ENCODE assay signal across 8 cellular contexts in the genomic region with DNA sequence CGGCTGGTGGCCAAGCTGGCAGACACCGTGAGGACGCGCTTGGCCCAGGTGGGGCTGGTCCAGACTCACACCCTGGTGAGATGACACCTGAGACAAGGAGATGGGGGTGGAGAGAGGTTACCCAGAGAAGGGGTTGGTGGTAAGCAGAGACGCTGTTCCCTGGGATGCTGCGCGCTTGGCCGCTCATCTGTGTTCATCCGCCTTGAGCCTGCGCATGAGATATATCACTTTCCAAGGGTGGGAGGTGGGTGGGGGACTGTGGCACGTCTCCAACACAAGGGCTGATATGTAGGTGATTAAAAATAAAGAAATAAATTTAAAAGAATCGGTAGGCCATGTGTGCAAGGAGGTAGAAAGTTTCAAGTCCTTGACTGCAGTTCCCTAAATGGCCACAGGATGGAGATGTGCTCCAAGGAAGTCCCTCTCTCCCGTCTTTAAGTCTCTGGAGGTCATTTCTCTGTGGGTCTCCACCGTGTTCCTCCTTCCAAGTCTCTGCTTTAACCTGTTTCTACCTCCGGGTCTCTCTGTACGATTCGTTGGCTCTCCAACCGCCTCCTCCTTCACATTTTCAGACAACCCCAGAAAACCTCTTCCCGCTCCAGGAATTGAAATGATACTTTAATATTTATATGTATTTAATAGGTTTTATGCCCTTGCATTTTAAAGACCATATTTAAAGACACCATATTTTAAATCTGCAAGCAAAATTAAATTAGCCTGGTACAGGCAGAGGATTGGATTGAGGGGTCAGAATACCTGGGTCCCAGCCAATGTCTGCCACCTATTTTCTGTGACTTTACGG. TPM values are rescaled to one million over a fixed set of nuclear protein-coding genes. Genes with fewer than 3 reads are reported as not detected.
DNase-seq lines count a peak whose midpoint lies in the region; ATAC-seq and TF ChIP-seq lines count a peak whose summit lies in the region.

No MANE protein-coding gene starts in this region.

- H3K4me1 ChIP-seq in BLaER1 (peaks cover 54% of the 10 kb centered on the region), lower lobe of right lung (no peaks in the 10 kb centered on the region)

- H3K4me3 Mint-ChIP-seq in HFFc6 = peak overlapping the region; percentile 38
- no peak overlapping the region for H3K4me3 Mint-ChIP-seq in activated CD4-positive, alpha-beta T cell treated with anti-CD3 and anti-CD28 coated beads, Interleukin-2, amount 10 ng/mL, durations not matched to agents 24 days and 14 days

- peaks cover 27% of the 10 kb centered on the region for H4K20me1 ChIP-seq in BLaER1

- ATAC-seq in lower lobe of right lung (peak; percentile 74 to 77), HG03439 (IDR thresholded peaks at IDR 0.05; ENCODE audit: unreplicated experiment) (no peak)

- H3K36me3 Mint-ChIP-seq in HFFc6 (ENCODE audit: low read depth) = no peaks in the 10 kb centered on the region
- no peaks in the 10 kb centered on the region for H3K36me3 Mint-ChIP-seq in activated CD4-positive, alpha-beta T cell treated with anti-CD3 and anti-CD28 coated beads, Interleukin-2, amount 10 ng/mL, durations not matched to agents 24 days and 14 days (ENCODE audit: low read depth)

- H3K9ac ChIP-seq in BLaER1 = peak overlapping the region; percentile 97

- peak overlapping the region; percentile 99 for H3K4me2 ChIP-seq in BLaER1

- peak overlapping the region; percentile 99 for H3K27ac ChIP-seq in BLaER1
- no peak overlapping the region for H3K27ac ChIP-seq in coronary artery
- no peak overlapping the region for H3K27ac ChIP-seq in lower lobe of right lung

- TF ChIP-seq CTCF in HFFc6 (IDR thresholded peaks at IDR 0.05) (peak; percentile 96), coronary artery (IDR thresholded peaks at IDR 0.05) (peak; percentile 92), lower lobe of right lung (IDR thresholded peaks at IDR 0.05) (peak; percentile 90)

- H3K27ac Mint-ChIP-seq in HFFc6 = no peak overlapping the region
- H3K27ac Mint-ChIP-seq in activated CD4-positive, alpha-beta T cell treated with anti-CD3 and anti-CD28 coated beads, Interleukin-2, amount 10 ng/mL, durations not matched to agents 24 days and 14 days = peak overlapping the region; percentile 34

- H3K4me3 ChIP-seq in BLaER1 = peak overlapping the region; percentile 71
- no peak overlapping the region for H3K4me3 ChIP-seq in coronary artery
- H3K4me3 ChIP-seq in lower lobe of right lung = no peak overlapping the region

- peaks cover 36% of the 10 kb centered on the region for H3K36me3 ChIP-seq in BLaER1
- H3K36me3 ChIP-seq in lower lobe of right lung = no peaks in the 10 kb centered on the region

- H3K9me3 ChIP-seq in BLaER1 = no peaks in the 10 kb centered on the region
- H3K9me3 ChIP-seq in lower lobe of right lung = no peaks in the 10 kb centered on the region

- DNase-seq in HFFc6 (peak; percentile 67), NCI-H526 treated with DMSO at 0.1 percent for 48 hours (lab: John Stamatoyannopoulos, UW) (peak; percentile 88), coronary artery (ENCODE audit: low spot score) (no peak), lower lobe of right lung (no peak)
- peak; percentile 93 for DNase-seq in activated CD4-positive, alpha-beta T cell treated with anti-CD3 and anti-CD28 coated beads, Interleukin-2, amount 10 ng/mL, durations not matched to agents 24 days and 14 days
- peak; percentile 71 for DNase-seq in stimulated activated CD8-positive, alpha-beta memory T cell treated with anti-CD3 and anti-CD28 coated beads, Interleukin-15, amount 100 ng/mL, for 1 hour (ENCODE audit: low read depth)

- H3K27me3 ChIP-seq in BLaER1 = no peaks in the 10 kb centered on the region
- no peaks in the 10 kb centered on the region for H3K27me3 ChIP-seq in lower lobe of right lung (ENCODE audit: low read depth)

- H3K27me3 Mint-ChIP-seq in HFFc6 (ENCODE audit: insufficient read depth) = peaks cover 8% of the 10 kb centered on the region
- H3K27me3 Mint-ChIP-seq in activated CD4-positive, alpha-beta T cell treated with anti-CD3 and anti-CD28 coated beads, Interleukin-2, amount 10 ng/mL, durations not matched to agents 24 days and 14 days = no peaks in the 10 kb centered on the region

- intact Hi-C loops in activated CD4-positive, alpha-beta T cell treated with anti-CD3 and anti-CD28 coated beads, Interleukin-2, amount 10 ng/mL, durations not matched to agents 24 days and 14 days (cut with micrococcal nuclease) = loop anchor here (1.0 kb wide), 2 partner anchors 24 to 128 kb away; no protein-coding TSS in a partner anchor
- intact Hi-C loops in lower lobe of right lung (cut with DNase I) = no loop called here

- H3K4me1 Mint-ChIP-seq in HFFc6 (ENCODE audit: low read depth) = no peaks in the 10 kb centered on the region
- peaks cover 13% of the 10 kb centered on the region for H3K4me1 Mint-ChIP-seq in activated CD4-positive, alpha-beta T cell treated with anti-CD3 and anti-CD28 coated beads, Interleukin-2, amount 10 ng/mL, durations not matched to agents 24 days and 14 days

- no peaks in the 10 kb centered on the region for H3K9me3 Mint-ChIP-seq in HFFc6
- H3K9me3 Mint-ChIP-seq in activated CD4-positive, alpha-beta T cell treated with anti-CD3 and anti-CD28 coated beads, Interleukin-2, amount 10 ng/mL, durations not matched to agents 24 days and 14 days = no peaks in the 10 kb centered on the region

RNA-seq across cellular contexts. Expression of gene TTC24, which starts 4.5 kb away (rescaled TPM):
- total RNA-seq in HFFc6 (2021; fragmentation: NEBNext Ultra II Directional; extraction: Animal tissue kit (Norgen Biotek cat#: 25700)) = not detected
- total RNA-seq in activated CD4-positive, alpha-beta T cell treated with anti-CD3 and anti-CD28 coated beads, Interleukin-2, amount 10 ng/mL, durations not matched to agents 24 days and 14 days = 4.6 and 5.4 TPM in 2 replicates
- not detected for total RNA-seq in lower lobe of right lung

RNA-seq across cellular contexts. Expression of gene NAXE, which starts 7.6 kb away (rescaled TPM):
- 10 to 100 TPM; 73.9 to 83.9 (median 76.7) TPM for total RNA-seq in HFFc6 (2021; fragmentation: NEBNext Ultra II Directional; extraction: Animal tissue kit (Norgen Biotek cat#: 25700))
- 84.1 and 90.2 TPM in 2 replicates for total RNA-seq in activated CD4-positive, alpha-beta T cell treated with anti-CD3 and anti-CD28 coated beads, Interleukin-2, amount 10 ng/mL, durations not matched to agents 24 days and 14 days
- total RNA-seq in lower lobe of right lung = 62.2 TPM

RNA-seq across cellular contexts. Expression of gene IQGAP3, which starts 11.7 kb away (rescaled TPM):
- total RNA-seq in HFFc6 (2021; fragmentation: NEBNext Ultra II Directional; extraction: Animal tissue kit (Norgen Biotek cat#: 25700)) = 10 to 100 TPM; 13.9 to 33.3 (median 29.0) TPM
- 10.5 and 11.2 TPM in 2 replicates for total RNA-seq in activated CD4-positive, alpha-beta T cell treated with anti-CD3 and anti-CD28 coated beads, Interleukin-2, amount 10 ng/mL, durations not matched to agents 24 days and 14 days
- total RNA-seq in lower lobe of right lung = 1.7 TPM

RNA-seq across cellular contexts. Expression of gene GPATCH4, which starts 17.3 kb away (rescaled TPM):
- 10 to 100 TPM; 25.0 to 35.8 (median 32.7) TPM for total RNA-seq in HFFc6 (2021; fragmentation: NEBNext Ultra II Directional; extraction: Animal tissue kit (Norgen Biotek cat#: 25700))
- 99.0 and 99.2 TPM in 2 replicates for total RNA-seq in activated CD4-positive, alpha-beta T cell treated with anti-CD3 and anti-CD28 coated beads, Interleukin-2, amount 10 ng/mL, durations not matched to agents 24 days and 14 days
- 17.9 TPM for total RNA-seq in lower lobe of right lung

RNA-seq across cellular contexts. Expression of gene HAPLN2, which starts 35.2 kb away (rescaled TPM):
- not detected for total RNA-seq in HFFc6 (2021; fragmentation: NEBNext Ultra II Directional; extraction: Animal tissue kit (Norgen Biotek cat#: 25700))
- total RNA-seq in activated CD4-positive, alpha-beta T cell treated with anti-CD3 and anti-CD28 coated beads, Interleukin-2, amount 10 ng/mL, durations not matched to agents 24 days and 14 days = not detected in 2 replicates
- total RNA-seq in lower lobe of right lung = 0.21 TPM

Comparison
In these comparisons a context has a peak if more than half of its experiments do, and no peak if none do; other contexts are left out.
1. DNase-seq: peak in HFFc6 (single experiment), NCI-H526 treated with DMSO at 0.1 percent for 48 hours (single experiment), activated CD4-positive, alpha-beta T cell treated with anti-CD3 and anti-CD28 coated beads, Interleukin-2, amount 10 ng/mL, durations not matched to agents 24 days and 14 days (single experiment) and stimulated activated CD8-positive, alpha-beta memory T cell treated with anti-CD3 and anti-CD28 coated beads, Interleukin-15, amount 100 ng/mL, for 1 hour (single experiment); none in coronary artery (single experiment) and lower lobe of right lung (single experiment).
2. Peak in every context shown above with its lines, with median percentiles within 50 percentile points of each other: CTCF ChIP-seq.